ENCODE assay signal across 1 cellular context in the genomic region with DNA sequence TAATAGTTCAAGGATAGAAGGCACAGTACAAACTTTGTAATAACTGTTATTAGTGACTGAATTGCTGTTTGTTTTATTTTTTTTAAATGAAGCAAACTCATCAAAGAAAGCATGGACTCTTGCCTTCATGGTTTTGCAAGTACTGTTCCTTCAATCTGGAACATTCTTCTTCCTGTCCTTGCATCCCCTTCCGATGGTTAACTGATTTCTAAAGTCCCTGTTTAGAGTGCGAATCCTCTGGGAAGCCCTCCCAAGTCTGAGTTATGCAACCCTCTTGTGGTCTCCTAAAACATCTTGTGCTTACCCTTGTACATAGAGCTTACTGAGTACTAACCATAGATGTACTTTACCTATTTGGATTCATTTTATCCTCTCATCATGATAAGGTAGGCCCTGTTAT.
TF ChIP-seq lines count a peak whose summit lies in the region.

No MANE protein-coding gene starts in this region.

TF ChIP-seq in WTC11, 78 proteins besides CTCF, POLR2A, EP300 and RAD21 (continued from another document):
- TF ChIP-seq KAT7 (CRISPR knock-in tag; IDR thresholded peaks at IDR 0.05; ENCODE audit: borderline replicate concordance) (no peak), CREB1 (CRISPR knock-in tag; IDR thresholded peaks at IDR 0.05) (no peak), MAX (CRISPR knock-in tag; IDR thresholded peaks at IDR 0.05) (no peak), ERG (CRISPR knock-in tag; IDR thresholded peaks at IDR 0.05) (no peak), ZNF416 (CRISPR knock-in tag; IDR thresholded peaks at IDR 0.05) (no peak)
